Comparison of ENCODE assay signal across 1 cellular context in genomic region chr13:98368019-98368418, GRCh38.
TF ChIP-seq lines count a peak whose summit lies in the region.

No MANE protein-coding gene starts in this region.

TF ChIP-seq in HepG2, 621 proteins besides CTCF, POLR2A, EP300 and RAD21 (continued from another document):
- TF ChIP-seq MLLT10 (CRISPR knock-in tag; IDR thresholded peaks at IDR 0.05) (no peak), SALL2 (CRISPR knock-in tag; IDR thresholded peaks at IDR 0.05) (no peak), ZNF547 (CRISPR knock-in tag; IDR thresholded peaks at IDR 0.05) (no peak), ARNT2 (CRISPR knock-in tag; IDR thresholded peaks at IDR 0.05; ENCODE audit: low read depth) (no peak), ETV5 (CRISPR knock-in tag; IDR thresholded peaks at IDR 0.05; ENCODE audit: borderline replicate concordance) (no peak), PPARG (CRISPR knock-in tag; conservative IDR thresholded peaks at IDR 0.05) (no peak)
